ENCODE assay signal across 8 cellular contexts in genomic region chr15:99442268-99442897, GRCh38.
A peak's percentile ranks its signal among the peaks of the same experiment; 100 is the strongest.
DNase-seq lines count a peak whose midpoint lies in the region; ATAC-seq and TF ChIP-seq lines count a peak whose summit lies in the region.

No MANE protein-coding gene starts in this region.

- H3K4me3 ChIP-seq in fibroblast of the aortic adventitia (ENCODE audit: low read depth, low read length) = no peak overlapping the region

- H3K4me1 Mint-ChIP-seq in T-helper 17 cell = peaks cover 16% of the 10 kb centered on the region

- no peak overlapping the region for H3K4me3 Mint-ChIP-seq in T-helper 17 cell

- H3K36me3 Mint-ChIP-seq in T-helper 17 cell (ENCODE audit: low read depth) = no peaks in the 10 kb centered on the region

- TF ChIP-seq CTCF in fibroblast of the aortic adventitia (IDR thresholded peaks at IDR 0.05; ENCODE audit: insufficient read depth, low read length) = no peak

- H3K27ac Mint-ChIP-seq in T-helper 17 cell = peak overlapping the region; percentile 21

- peaks cover 25% of the 10 kb centered on the region for H3K27me3 Mint-ChIP-seq in T-helper 17 cell

- no peaks in the 10 kb centered on the region for H3K9me3 ChIP-seq in T-helper 17 cell (ENCODE audit: control insufficient read depth, low read length, poor library complexity, severe bottlenecking)

- ATAC-seq in T-helper 17 cell (no peak), GM21529 (IDR thresholded peaks at IDR 0.05; ENCODE audit: unreplicated experiment) (no peak)

- DNase-seq in ELR (ENCODE audit: low read depth) (peak; percentile 66), T-helper 17 cell (no peak), fibroblast of the aortic adventitia (ENCODE audit: low read depth) (peak; percentile 97), pulmonary artery endothelial cell (ENCODE audit: low read depth, low spot score) (peak; percentile 69), putamen (ENCODE audit: low spot score) (no peak), NCI-H1930 (lab: John Stamatoyannopoulos, UW) (no peak), NCI-H345 treated with DMSO at 0.1 percent for 48 hours (lab: John Stamatoyannopoulos, UW; ENCODE audit: unreplicated experiment) (no peak)

Comparison
In these comparisons a context has a peak if more than half of its experiments do, and no peak if none do; other contexts are left out.
1. DNase-seq: peak in ELR (single experiment), fibroblast of the aortic adventitia (single experiment) and pulmonary artery endothelial cell (single experiment); none in T-helper 17 cell (0 of 3), putamen (single experiment), NCI-H1930 (0 of 2) and NCI-H345 treated with DMSO at 0.1 percent for 48 hours (single experiment).